In the genomic region with DNA sequence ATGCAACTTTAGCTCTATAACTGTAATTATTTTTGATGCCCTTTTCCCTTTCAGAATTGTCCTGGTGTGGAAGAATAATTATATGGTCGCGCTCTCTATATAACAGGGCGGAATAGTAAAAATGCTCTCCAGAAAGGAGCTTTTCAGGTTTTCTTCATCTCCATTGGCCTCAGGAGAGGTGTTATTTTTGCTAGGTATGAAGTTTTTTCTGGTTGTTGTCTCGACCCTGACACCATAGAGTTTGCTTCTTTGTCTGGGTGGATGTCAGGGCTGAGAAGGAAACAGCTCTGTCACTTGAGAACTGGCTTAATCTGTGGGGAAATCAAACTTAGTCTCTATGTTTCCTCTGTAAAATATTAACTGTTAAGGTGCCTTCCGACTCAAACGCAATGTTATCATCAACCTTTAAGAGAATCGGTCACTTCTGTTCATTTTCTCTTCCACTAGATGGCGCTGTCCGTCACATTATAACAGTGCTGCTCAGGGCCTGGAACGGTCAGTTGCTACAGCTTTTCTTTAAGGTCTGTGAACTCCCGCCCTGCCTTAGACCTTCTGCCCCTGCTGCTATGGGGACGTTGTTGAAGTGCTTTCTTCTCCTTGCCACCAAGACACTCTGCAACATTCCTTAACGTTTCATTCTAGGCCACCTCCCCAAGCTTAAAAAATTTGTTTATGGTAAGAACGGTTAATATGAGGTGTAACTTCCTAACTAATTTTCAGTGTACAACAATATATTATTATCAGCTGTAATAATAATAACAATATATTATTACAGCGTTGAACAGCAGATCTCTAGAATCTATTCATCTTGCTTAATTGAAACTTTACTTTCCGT, we compare ENCODE assay signal across 9 cellular contexts. TPM values are rescaled to one million over a fixed set of nuclear protein-coding genes. Genes with fewer than 3 reads are reported as not detected.
A peak's percentile ranks its signal among the peaks of the same experiment; 100 is the strongest.
DNase-seq lines count a peak whose midpoint lies in the region; ATAC-seq and TF ChIP-seq lines count a peak whose summit lies in the region.
"Had no signal": no experiment of that assay in that cellular context is flagged by ENCODE, and none has a peak within 500 bp of the region (broad histone marks: within the 10 kb centered on the region; RNA-seq: fewer than 3 reads in every experiment).

No MANE protein-coding gene starts in this region.

- H3K9me3 ChIP-seq in Caco-2 = no peaks in the 10 kb centered on the region

- no peak overlapping the region for H3K56ac ChIP-seq in mesendoderm (ENCODE audit: low read length)

- no peak overlapping the region for H3K27ac Mint-ChIP-seq in Caco-2 (ENCODE audit: unreplicated experiment)
- H3K27ac Mint-ChIP-seq: activated naive CD4-positive, alpha-beta T cell treated with anti-CD3 and anti-CD28 coated beads, Interleukin-2, amount 50 U/mL, for 24 hours had no signal

- H3K36me3 ChIP-seq in Caco-2 (ENCODE audit: control insufficient read depth, insufficient read depth, low read length) (no peaks in the 10 kb centered on the region), mesendoderm (ENCODE audit: control insufficient read depth, insufficient read depth, low read length) (no peaks in the 10 kb centered on the region)

- no peak overlapping the region for H2BK15ac ChIP-seq in mesendoderm (replicated peaks; ENCODE audit: low read depth)

- H3K4me2 ChIP-seq in mesendoderm (ENCODE audit: low read length) = no peak overlapping the region

- CTCF ChIA-PET in Caco-2 (lab: Charles Lee) = interaction anchor here (0.7 to 1.7 kb wide), 5 partner anchors 23 to 224 kb away, joined by 3 to 7 read pairs (median 3); no protein-coding TSS in a partner anchor

- H3K27ac ChIP-seq in dorsolateral prefrontal cortex (no peak overlapping the region), mesendoderm (ENCODE audit: low read depth, low read length) (no peak overlapping the region)

- no peak overlapping the region for H3K18ac ChIP-seq in mesendoderm (ENCODE audit: low read length)

- no peaks in the 10 kb centered on the region for H3K9me3 Mint-ChIP-seq in Caco-2 (ENCODE audit: unreplicated experiment)
- H3K9me3 Mint-ChIP-seq: activated naive CD4-positive, alpha-beta T cell treated with anti-CD3 and anti-CD28 coated beads, Interleukin-2, amount 50 U/mL, for 24 hours had no signal

- H3K27me3 Mint-ChIP-seq in Caco-2 (ENCODE audit: insufficient read depth, unreplicated experiment) = peaks cover 6% of the 10 kb centered on the region

- H3K79me2 ChIP-seq in mesendoderm (ENCODE audit: control insufficient read depth, insufficient read depth, low read length) = no peaks in the 10 kb centered on the region

- H3K9ac ChIP-seq in mesendoderm (ENCODE audit: low read length) = no peak overlapping the region

- H2AK5ac ChIP-seq in mesendoderm (ENCODE audit: low read length) = no peak overlapping the region

- H3K4me1 ChIP-seq in Caco-2 (no peaks in the 10 kb centered on the region), mesendoderm (ENCODE audit: control insufficient read depth, low read depth, low read length) (no peaks in the 10 kb centered on the region)

- H3K4me3 ChIP-seq in Caco-2 (ENCODE audit: low read depth, low read length) = no peak overlapping the region
- H3K4me3 ChIP-seq in dorsolateral prefrontal cortex = no peak overlapping the region
- no peak overlapping the region for H3K4me3 ChIP-seq in mesendoderm (ENCODE audit: low read length)

- WGBS in mesendoderm (ENCODE audit: extremely low coverage, insufficient coverage, low lambda C conversion rate) = no CpG with 5 or more reads among the region's 16 CpGs

- ATAC-seq in GM19452 (IDR thresholded peaks at IDR 0.05; ENCODE audit: unreplicated experiment) (peak; percentile 95), HG03520 (IDR thresholded peaks at IDR 0.05; ENCODE audit: unreplicated experiment) (peak; percentile 96)

- H3K79me1 ChIP-seq in mesendoderm (ENCODE audit: low read length) = no peaks in the 10 kb centered on the region

- H2BK120ac ChIP-seq in mesendoderm (ENCODE audit: low read depth, low read length) = no peak overlapping the region

- no peaks in the 10 kb centered on the region for H3K36me3 Mint-ChIP-seq in Caco-2 (ENCODE audit: insufficient read depth, unreplicated experiment)
- H3K36me3 Mint-ChIP-seq: activated naive CD4-positive, alpha-beta T cell treated with anti-CD3 and anti-CD28 coated beads, Interleukin-2, amount 50 U/mL, for 24 hours had no signal

- DNase-seq in Caco-2 (peak; percentile 49 to 51), NCI-H526 (lab: John Stamatoyannopoulos, UW) (peak; percentile 57 to 84), dorsolateral prefrontal cortex (peak in 7 of 10 donors; percentile 32 to 70 (median 46)), mesendoderm (peak; percentile 89)
- peak; percentile 19 to 42 for DNase-seq in activated CD4-positive, alpha-beta T cell treated with anti-CD3 and anti-CD28 coated beads for 24 hours (ENCODE audit: low read depth in 2 of 2)
- peak in 5 of 6 experiments; percentile 17 to 67 (median 43) for DNase-seq in stimulated activated naive CD4-positive, alpha-beta T cell (lab: John Stamatoyannopoulos, UW)

- BruUV-seq in Caco-2 (replicated peaks; lab: Mats Ljungman, UMichigan) = no TSS peak

- H4K5ac ChIP-seq in mesendoderm (ENCODE audit: low read length) = no peak overlapping the region

- no peak overlapping the region for H4K8ac ChIP-seq in mesendoderm (ENCODE audit: low read depth, low read length)

- POLR2A ChIA-PET in Caco-2 (lab: Charles Lee) = no interaction called here

- H3K4me1 Mint-ChIP-seq in Caco-2 (ENCODE audit: low read depth, unreplicated experiment) = no peaks in the 10 kb centered on the region
- H3K4me1 Mint-ChIP-seq: activated naive CD4-positive, alpha-beta T cell treated with anti-CD3 and anti-CD28 coated beads, Interleukin-2, amount 50 U/mL, for 24 hours had no signal

- H3K4ac ChIP-seq in mesendoderm (ENCODE audit: low read depth, low read length) = no peak overlapping the region

- no peaks in the 10 kb centered on the region for H3K27me3 ChIP-seq in Caco-2 (replicated peaks; ENCODE audit: control insufficient read depth, insufficient read depth, low read length)
- H3K27me3 ChIP-seq in dorsolateral prefrontal cortex = peaks cover 0 to 13% (median 0%) of the 10 kb centered on the region in 45 donors
- no peaks in the 10 kb centered on the region for H3K27me3 ChIP-seq in mesendoderm (ENCODE audit: insufficient read depth, low read length, poor library complexity)

- H2BK5ac ChIP-seq in mesendoderm (ENCODE audit: low read length) = no peak overlapping the region

- no peak overlapping the region for H3K4me3 Mint-ChIP-seq in Caco-2 (ENCODE audit: unreplicated experiment)
- H3K4me3 Mint-ChIP-seq: activated naive CD4-positive, alpha-beta T cell treated with anti-CD3 and anti-CD28 coated beads, Interleukin-2, amount 50 U/mL, for 24 hours had no signal

- intact Hi-C loops in Caco-2 (cut with micrococcal nuclease; ENCODE audit: unreplicated experiment) (loop anchor here (1.0 kb wide), 5 partner anchors 60 to 330 kb away; no protein-coding TSS in a partner anchor), dorsolateral prefrontal cortex (cut with DNase I) (loop anchor here (2.0 to 10.0 kb wide), 3 partner anchors 59 to 466 kb away; no protein-coding TSS in a partner anchor)

- no peak overlapping the region for H3K23ac ChIP-seq in mesendoderm (ENCODE audit: low read length)

- TF ChIP-seq CTCF in Caco-2 (IDR thresholded peaks at IDR 0.05; ENCODE audit: insufficient read depth in 1 of 2, low read depth in 1 of 2, low read length in 1 of 2, severe bottlenecking in 1 of 2, unreplicated experiment in 1 of 2) = peak; percentile 22 to 40
- TF ChIP-seq CTCF in dorsolateral prefrontal cortex (IDR thresholded peaks at IDR 0.05 in 54 of 56, conservative IDR thresholded peaks at IDR 0.05 in 2 of 56; ENCODE audit: low read depth in 1 of 56, partially characterized antibody in 56 of 56) = peak; percentile 74 to 96 (median 86)

RNA-seq across cellular contexts. Expression of a gene that starts 23.8 kb away (rescaled TPM):
- not detected in 2 replicates for total RNA-seq in Caco-2 (2022)
- total RNA-seq in dorsolateral prefrontal cortex = not detected
- not detected for polyA plus RNA-seq in mesendoderm (2013, experiment 1 of 2)
- polyA plus RNA-seq in mesendoderm (2013, experiment 2 of 2) = not detected

RNA-seq across cellular contexts. Expression of a gene that starts 41.6 kb away (rescaled TPM):
- total RNA-seq in Caco-2 (2022) = not detected in 2 replicates
- total RNA-seq in dorsolateral prefrontal cortex = not detected
- 1.0 TPM for polyA plus RNA-seq in mesendoderm (2013, experiment 1 of 2)
- 1.0 TPM for polyA plus RNA-seq in mesendoderm (2013, experiment 2 of 2)

Comparison
In these comparisons a context has a peak if more than half of its experiments do, and no peak if none do; other contexts are left out.
1. DNase-seq: peak in every context shown above with its lines; median percentile 89 in mesendoderm; 70 in NCI-H526; 50 in Caco-2; 46 in dorsolateral prefrontal cortex; 43 in stimulated activated naive CD4-positive, alpha-beta T cell; 30 in activated CD4-positive, alpha-beta T cell treated with anti-CD3 and anti-CD28 coated beads for 24 hours.